ENCODE assay signal across 15 cellular contexts in genomic region chr7:50690541-50691011, GRCh38.
DNase-seq lines count a peak whose midpoint lies in the region; ATAC-seq and TF ChIP-seq lines count a peak whose summit lies in the region.
"Had no signal": no experiment of that assay in that cellular context is flagged by ENCODE, and none has a peak within 500 bp of the region (broad histone marks: within the 10 kb centered on the region; RNA-seq: fewer than 3 reads in every experiment).

No MANE protein-coding gene starts in this region.

- no peaks in the 10 kb centered on the region for H3K27me3 ChIP-seq in sigmoid colon
- H3K27me3 ChIP-seq: gastroesophageal sphincter, left lung, pancreas, transverse colon had no signal

- TF ChIP-seq CTCF in sigmoid colon (IDR thresholded peaks at IDR 0.05): no peak

- H3K9me3 ChIP-seq in sigmoid colon: no peaks in the 10 kb centered on the region
- H3K9me3 ChIP-seq: Caco-2, gastroesophageal sphincter, left lung, pancreas, transverse colon had no signal

- 81 to 82% methylated on average over 11 of the region's 11 CpGs for WGBS in sigmoid colon, 2 donors

- no peak overlapping the region for H3K4me3 ChIP-seq in sigmoid colon
- H3K4me3 ChIP-seq: gastroesophageal sphincter, left lung, pancreas, transverse colon had no signal

- DNase-seq in NCI-H1930 (lab: John Stamatoyannopoulos, UW) (peak; percentile 51 to 81), foreskin melanocyte (peak; percentile 70), sigmoid colon (no peak), SKM-1 (lab: John Stamatoyannopoulos, UW; ENCODE audit: unreplicated experiment) (no peak)
- no peak for DNase-seq in activated naive CD4-positive, alpha-beta T cell treated with Interleukin-2 at 50 U/mL for 16 hours
- DNase-seq: activated CD4-positive, CD25-positive, alpha-beta regulatory T cell; Caco-2; left lung; NCI-H2171 treated with DMSO at 0.1 percent for 48 hours; pancreas; transverse colon had no signal

- no peak for TF ChIP-seq EP300 in sigmoid colon (IDR thresholded peaks at IDR 0.05)

- peaks cover 0 to 68% (median 46%) of the 10 kb centered on the region in 4 donors for H3K4me1 ChIP-seq in sigmoid colon
- H3K4me1 ChIP-seq: Caco-2 had no signal

- peaks cover 0 to 12% (median 0%) of the 10 kb centered on the region in 4 donors for H3K36me3 ChIP-seq in sigmoid colon
- H3K36me3 ChIP-seq: transverse colon had no signal

- ATAC-seq in GM18861 (IDR thresholded peaks at IDR 0.05; ENCODE audit: unreplicated experiment): no peak
- ATAC-seq in HG03039 (IDR thresholded peaks at IDR 0.05; ENCODE audit: unreplicated experiment): no peak
- ATAC-seq: gastroesophageal sphincter, left lung, pancreas had no signal

- intact Hi-C loops in sigmoid colon (cut with DNase I): no loop called here

- peak overlapping the region; percentile 72 for H3K27ac ChIP-seq in angular gyrus (ENCODE audit: low read depth, low read length)
- peak overlapping the region in 3 of 4 donors; percentile 6 to 34 (median 26) for H3K27ac ChIP-seq in sigmoid colon
- H3K27ac ChIP-seq: left lung, pancreas, transverse colon had no signal

- TF ChIP-seq POLR2A in sigmoid colon (IDR thresholded peaks at IDR 0.05): no peak

Comparison
In these comparisons a context has a peak if more than half of its experiments do, and no peak if none do; other contexts are left out.
1. DNase-seq: peak in NCI-H1930 (2 of 2) and foreskin melanocyte (single experiment); none in sigmoid colon (single experiment), SKM-1 (single experiment) and activated naive CD4-positive, alpha-beta T cell treated with Interleukin-2 at 50 U/mL for 16 hours (single experiment).